Comparison of ENCODE assay signal across 17 cellular contexts in the genomic region with DNA sequence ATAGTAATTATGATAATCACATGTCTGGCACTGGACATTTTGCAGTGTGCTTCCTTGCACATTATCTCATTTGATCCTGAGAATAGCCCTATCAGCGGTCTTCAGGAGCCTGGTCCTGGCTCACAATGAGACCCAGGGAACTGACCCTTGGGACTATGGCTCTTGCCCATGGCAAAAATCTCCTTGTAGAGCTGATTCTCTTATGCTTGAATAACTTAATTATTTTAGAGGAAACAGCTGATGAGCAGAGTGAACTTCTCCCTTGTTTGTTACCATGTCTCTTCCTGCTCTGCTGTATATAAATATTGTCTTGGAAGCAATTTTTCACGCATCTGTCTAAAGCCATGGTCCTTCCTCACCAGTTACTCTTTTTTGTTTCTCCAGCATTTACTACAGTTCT.
"Had no signal": no experiment of that assay in that cellular context is flagged by ENCODE, and none has a peak within 500 bp of the region (broad histone marks: within the 10 kb centered on the region; RNA-seq: fewer than 3 reads in every experiment).

No MANE protein-coding gene starts in this region.

- H3K27ac ChIP-seq: skin epidermis, suprapubic skin, thyroid gland had no signal

- H3K4me3 ChIP-seq: gastroesophageal sphincter, skin epidermis, suprapubic skin, thyroid gland had no signal

- H3K27me3 Mint-ChIP-seq: naive B cell, type B pancreatic cell had no signal

- H3K9me3 ChIP-seq: gastroesophageal sphincter, suprapubic skin, thyroid gland had no signal

- ATAC-seq: esophagus mucosa; gastroesophageal sphincter; left cardiac atrium; left ventricle myocardium superior; sciatic nerve; stimulated activated naive CD8-positive, alpha-beta T cell treated with anti-CD3 and anti-CD28 coated beads, Interleukin-15, Interleukin-2, amounts not matched to agents 100 U/mL and 50 U/mL, for 24 hours had no signal

- H3K27ac Mint-ChIP-seq: type B pancreatic cell had no signal

- H3K36me3 Mint-ChIP-seq: type B pancreatic cell had no signal

- H3K27me3 ChIP-seq: gastroesophageal sphincter, suprapubic skin, thyroid gland had no signal

- H3K9me3 Mint-ChIP-seq: naive B cell, nephron progenitor cell, type B pancreatic cell had no signal

- H3K4me3 Mint-ChIP-seq: nephron progenitor cell, type B pancreatic cell had no signal

- H3K36me3 ChIP-seq: suprapubic skin, thyroid gland had no signal

- DNase-seq: cortex of kidney; effector memory CD4-positive, alpha-beta T cell; kidney; left cardiac atrium; left ventricle myocardium superior; mesendoderm; naive B cell; nephron progenitor cell; stimulated activated CD4-positive, alpha-beta T cell treated with anti-CD3 and anti-CD28 coated beads, Interleukin-12 subunit alpha, Interleukin-12 subunit beta, amount 100 ng/mL, for 4 hours; stimulated activated naive CD8-positive, alpha-beta T cell treated with anti-CD3 and anti-CD28 coated beads, Interleukin-15, Interleukin-2, amounts not matched to agents 100 U/mL and 50 U/mL, for 24 hours; thyroid gland had no signal
